In genomic region chr5:160363661-160364060, GRCh38 we compare ENCODE assay signal across 17 cellular contexts. TPM values are rescaled to one million over a fixed set of nuclear protein-coding genes. Genes with fewer than 3 reads are reported as not detected.
DNase-seq lines count a peak whose midpoint lies in the region; TF ChIP-seq lines count a peak whose summit lies in the region.
"Had no signal": no experiment of that assay in that cellular context is flagged by ENCODE, and none has a peak within 500 bp of the region (broad histone marks: within the 10 kb centered on the region; RNA-seq: fewer than 3 reads in every experiment).

No MANE protein-coding gene starts in this region.

- H3K27ac ChIP-seq in cardiac muscle cell, result peak overlapping the region; percentile 70
- peak overlapping the region; percentile 78 for H3K27ac ChIP-seq in left ventricle myocardium inferior (replicated peaks)
- H3K27ac ChIP-seq in vagina, result peak overlapping the region; percentile 69
- H3K27ac ChIP-seq: A549, prostate gland had no signal

- no peak overlapping the region for H3K4me3 ChIP-seq in cardiac muscle cell
- H3K4me3 ChIP-seq in left ventricle myocardium inferior, result no peak overlapping the region
- H3K4me3 ChIP-seq in vagina, result no peak overlapping the region
- no peak overlapping the region for H3K4me3 ChIP-seq in Caco-2 (ENCODE audit: low read depth, low read length)
- H3K4me3 ChIP-seq: A549, prostate gland had no signal

- no peaks in the 10 kb centered on the region for H3K27me3 Mint-ChIP-seq in Caco-2 (ENCODE audit: insufficient read depth, unreplicated experiment)

- H3K27me3 ChIP-seq in cardiac muscle cell (peaks cover 2% of the 10 kb centered on the region), left ventricle myocardium inferior (ENCODE audit: low read depth) (no peaks in the 10 kb centered on the region), vagina (no peaks in the 10 kb centered on the region), Caco-2 (replicated peaks; ENCODE audit: control insufficient read depth, insufficient read depth, low read length) (no peaks in the 10 kb centered on the region)

- H3K27ac Mint-ChIP-seq in Caco-2 (ENCODE audit: unreplicated experiment), result no peak overlapping the region

- POLR2A ChIA-PET in Caco-2 (lab: Charles Lee), result no interaction called here

- H3K4me1 Mint-ChIP-seq in Caco-2 (ENCODE audit: low read depth, unreplicated experiment), result no peaks in the 10 kb centered on the region

- CTCF ChIA-PET in Caco-2 (lab: Charles Lee), result no interaction called here

- H3K36me3 ChIP-seq in cardiac muscle cell (no peaks in the 10 kb centered on the region), left ventricle myocardium inferior (no peaks in the 10 kb centered on the region), vagina (no peaks in the 10 kb centered on the region), Caco-2 (ENCODE audit: control insufficient read depth, insufficient read depth, low read length) (no peaks in the 10 kb centered on the region)
- H3K36me3 ChIP-seq: prostate gland had no signal

- intact Hi-C loops in cardiac septum (cut with DNase I), result no loop called here
- intact Hi-C loops in left ventricle myocardium inferior (cut with micrococcal nuclease), result no loop called here
- intact Hi-C loops in vagina (cut with DNase I), result no loop called here
- intact Hi-C loops in Caco-2 (cut with micrococcal nuclease; ENCODE audit: unreplicated experiment), result no loop called here

- H3K9me3 ChIP-seq in cardiac muscle cell (ENCODE audit: low read depth), result no peaks in the 10 kb centered on the region
- no peaks in the 10 kb centered on the region for H3K9me3 ChIP-seq in left ventricle myocardium inferior (replicated peaks)
- H3K9me3 ChIP-seq in vagina, result no peaks in the 10 kb centered on the region
- no peaks in the 10 kb centered on the region for H3K9me3 ChIP-seq in Caco-2
- H3K9me3 ChIP-seq: A549, prostate gland had no signal

- H3K4me1 ChIP-seq in cardiac muscle cell (ENCODE audit: low read depth), result peaks cover 18% of the 10 kb centered on the region
- peaks cover 50% of the 10 kb centered on the region for H3K4me1 ChIP-seq in left ventricle myocardium inferior
- H3K4me1 ChIP-seq in vagina, result peaks cover 1% of the 10 kb centered on the region
- H3K4me1 ChIP-seq in Caco-2, result no peaks in the 10 kb centered on the region
- H3K4me1 ChIP-seq: A549, prostate gland had no signal

- no peak for TF ChIP-seq CTCF in cardiac muscle cell (IDR thresholded peaks at IDR 0.05; ENCODE audit: low read depth, low read length)
- TF ChIP-seq CTCF in left ventricle myocardium inferior (IDR thresholded peaks at IDR 0.05; ENCODE audit: borderline replicate concordance), result no peak
- no peak for TF ChIP-seq CTCF in vagina (IDR thresholded peaks at IDR 0.05)
- TF ChIP-seq CTCF in Caco-2 (IDR thresholded peaks at IDR 0.05; ENCODE audit: insufficient read depth in 1 of 2, low read depth in 1 of 2, low read length in 1 of 2, severe bottlenecking in 1 of 2, unreplicated experiment in 1 of 2), result no peak

- no peak for TF ChIP-seq POLR2A in vagina (IDR thresholded peaks at IDR 0.05)

- no peak overlapping the region for H3K4me3 Mint-ChIP-seq in Caco-2 (ENCODE audit: unreplicated experiment)

- H3K9me3 Mint-ChIP-seq in Caco-2 (ENCODE audit: unreplicated experiment), result no peaks in the 10 kb centered on the region

- no TSS peak for BruUV-seq in Caco-2 (replicated peaks; lab: Mats Ljungman, UMichigan)

- no peaks in the 10 kb centered on the region for H3K36me3 Mint-ChIP-seq in Caco-2 (ENCODE audit: insufficient read depth, unreplicated experiment)

- DNase-seq in cardiac muscle cell (ENCODE audit: low read depth in 1 of 2, low spot score in 1 of 2), result no peak
- DNase-seq in cardiac septum (ENCODE audit: low spot score), result no peak
- DNase-seq in left ventricle myocardium inferior, result no peak
- peak; percentile 73 for DNase-seq in retina
- no peak for DNase-seq in vagina (ENCODE audit: extremely low spot score in 2 of 2)
- DNase-seq in Caco-2, result no peak
- no peak for DNase-seq in Kasumi-1 (lab: John Stamatoyannopoulos, UW)
- DNase-seq in NCI-H774 (lab: John Stamatoyannopoulos, UW), result no peak
- DNase-seq: activated CD8-positive, alpha-beta memory T cell treated with anti-CD3 and anti-CD28 coated beads for 24 hours; anterior cingulate cortex; MM.1S; NCI-H2107; stimulated activated CD8-positive, alpha-beta memory T cell treated with anti-CD3 and anti-CD28 coated beads, Interleukin-4, amount 100 ng/mL, for 48 hours had no signal

RNA-seq across cellular contexts. Expression of gene C1QTNF2, which starts 6.8 kb away (rescaled TPM):
- total RNA-seq in cardiac muscle cell, result not detected in 2 replicates
- polyA plus RNA-seq in cardiac muscle cell, result 0.24 TPM in 1 of 2 replicates, not detected in the other
- total RNA-seq in cardiac septum, result 1.3 TPM
- total RNA-seq in left ventricle myocardium inferior, result 1.4 TPM
- 1.7 TPM for total RNA-seq in vagina
- 0.16 TPM in 1 of 2 replicates, not detected in the other for total RNA-seq in Caco-2 (2022)
- total RNA-seq: G401, HT-29 had no signal

RNA-seq across cellular contexts. Expression of gene FAM200C, which starts 36.2 kb away (rescaled TPM):
- 6.3 and 8.8 TPM in 2 replicates for total RNA-seq in cardiac muscle cell
- polyA plus RNA-seq in cardiac muscle cell, result 10.5 and 11.2 TPM in 2 replicates
- 3.3 TPM for total RNA-seq in cardiac septum
- 4.9 TPM for total RNA-seq in left ventricle myocardium inferior
- total RNA-seq in vagina, result 2.5 TPM
- total RNA-seq in Caco-2 (2022), result 3.2 TPM in 2 replicates

RNA-seq across cellular contexts. Expression of gene CCNJL, which starts 51.3 kb away (rescaled TPM):
- 14.2 and 16.1 TPM in 2 replicates for total RNA-seq in cardiac muscle cell
- polyA plus RNA-seq in cardiac muscle cell, result 12.1 and 14.1 TPM in 2 replicates
- 6.3 TPM for total RNA-seq in cardiac septum
- total RNA-seq in left ventricle myocardium inferior, result 6.5 TPM
- total RNA-seq in vagina, result 5.6 TPM
- total RNA-seq in Caco-2 (2022), result 16.5 and 17.4 TPM in 2 replicates

RNA-seq across cellular contexts. Expression of gene SLU7, which starts 55.2 kb away (rescaled TPM):
- total RNA-seq in cardiac muscle cell (30.1 and 34.0 TPM in 2 replicates), cardiac septum (50.5 TPM), left ventricle myocardium inferior (56.2 TPM), vagina (24.3 TPM), Caco-2 (2022) (53.1 and 55.0 TPM in 2 replicates)
- 44.7 and 49.7 TPM in 2 replicates for polyA plus RNA-seq in cardiac muscle cell

RNA-seq across cellular contexts. Expression of gene PTTG1, which starts 58.0 kb away (rescaled TPM):
- total RNA-seq in cardiac muscle cell (34.1 and 246 TPM in 2 replicates), cardiac septum (1.0 TPM), left ventricle myocardium inferior (0.88 TPM), vagina (89.1 TPM), Caco-2 (2022) (148 and 157 TPM in 2 replicates)
- 69.8 and 618 TPM in 2 replicates for polyA plus RNA-seq in cardiac muscle cell
